ENCODE assay signal across 8 cellular contexts in genomic region chr9:95127249-95128176, GRCh38.
DNase-seq lines count a peak whose midpoint lies in the region; ATAC-seq and FAIRE-seq lines count a peak whose summit lies in the region.

No MANE protein-coding gene starts in this region.

- no peak overlapping the region for H3K4me3 Mint-ChIP-seq in central memory CD8-positive, alpha-beta T cell

- ATAC-seq in activated CD4-positive, CD25-positive, alpha-beta regulatory T cell treated with anti-CD3 and anti-CD28 coated beads, Interleukin-2, amount 50 U/mL, for 24 hours = peak; percentile 58 to 68
- no peak for ATAC-seq in central memory CD8-positive, alpha-beta T cell (replicated peaks; ENCODE audit: extremely low read depth, poor library complexity, severe bottlenecking)
- no peak for ATAC-seq in GM18520 (IDR thresholded peaks at IDR 0.05; ENCODE audit: unreplicated experiment)

- H3K27me3 Mint-ChIP-seq in central memory CD8-positive, alpha-beta T cell = no peaks in the 10 kb centered on the region

- peak; percentile 24 for FAIRE-seq in islet of Langerhans (lab: Jason Lieb, UNC)

- peaks cover 5% of the 10 kb centered on the region for H3K4me1 Mint-ChIP-seq in central memory CD8-positive, alpha-beta T cell

- H3K9me3 Mint-ChIP-seq in central memory CD8-positive, alpha-beta T cell = no peaks in the 10 kb centered on the region

- H3K27ac Mint-ChIP-seq in central memory CD8-positive, alpha-beta T cell (ENCODE audit: low read depth) = no peak overlapping the region

- DNase-seq in AG08395 (ENCODE audit: low spot score) = peak; percentile 88
- peak; percentile 43 for DNase-seq in GM19240 (ENCODE audit: insufficient read length, low spot score)
- DNase-seq in NCI-H1092 (lab: John Stamatoyannopoulos, UW) = peak; percentile 38
- DNase-seq in central memory CD8-positive, alpha-beta T cell (ENCODE audit: low spot score in 2 of 2) = peak; percentile 33 to 45
- DNase-seq in stimulated activated CD4-positive, alpha-beta T cell treated with anti-CD3 and anti-CD28 coated beads, Interleukin-12 subunit alpha, Interleukin-12 subunit beta, amount 100 ng/mL, for 24 hours (ENCODE audit: low read depth in 2 of 2) = peak; percentile 42 to 69

- no peaks in the 10 kb centered on the region for H3K36me3 Mint-ChIP-seq in central memory CD8-positive, alpha-beta T cell (ENCODE audit: insufficient read depth)

Comparison
In these comparisons a context has a peak if more than half of its experiments do, and no peak if none do; other contexts are left out.
1. DNase-seq: peak in every context shown above with its lines; median percentile 88 in AG08395; 56 in stimulated activated CD4-positive, alpha-beta T cell treated with anti-CD3 and anti-CD28 coated beads, Interleukin-12 subunit alpha, Interleukin-12 subunit beta, amount 100 ng/mL, for 24 hours; 43 in GM19240; 39 in central memory CD8-positive, alpha-beta T cell; 38 in NCI-H1092.
2. ATAC-seq: peak in activated CD4-positive, CD25-positive, alpha-beta regulatory T cell treated with anti-CD3 and anti-CD28 coated beads, Interleukin-2, amount 50 U/mL, for 24 hours (2 of 2); none in central memory CD8-positive, alpha-beta T cell (single experiment) and GM18520 (single experiment).